20 cellular contexts compared by ENCODE assay signal in genomic region chr5:172785429-172786088, GRCh38. TPM values are rescaled to one million over a fixed set of nuclear protein-coding genes. Genes with fewer than 3 reads are reported as not detected.
DNase-seq lines count a peak whose midpoint lies in the region; ATAC-seq lines count a peak whose summit lies in the region.
"Had no signal": no experiment of that assay in that cellular context is flagged by ENCODE, and none has a peak within 500 bp of the region (broad histone marks: within the 10 kb centered on the region; RNA-seq: fewer than 3 reads in every experiment).

No MANE protein-coding gene starts in this region.

- no peaks in the 10 kb centered on the region for H3K4me1 Mint-ChIP-seq in central memory CD8-positive, alpha-beta T cell
- H3K4me1 Mint-ChIP-seq: IgD-negative memory B cell had no signal

- no peak overlapping the region for H3K4me3 Mint-ChIP-seq in central memory CD8-positive, alpha-beta T cell
- H3K4me3 Mint-ChIP-seq: CD8-positive, alpha-beta memory T cell had no signal

- H3K27me3 Mint-ChIP-seq in central memory CD8-positive, alpha-beta T cell: no peaks in the 10 kb centered on the region
- H3K27me3 Mint-ChIP-seq: CD8-positive, alpha-beta memory T cell had no signal

- no peak for ATAC-seq in central memory CD8-positive, alpha-beta T cell (replicated peaks; ENCODE audit: extremely low read depth, poor library complexity, severe bottlenecking)
- no peak for ATAC-seq in HG02973 (IDR thresholded peaks at IDR 0.05; ENCODE audit: unreplicated experiment)

- peaks cover 4% of the 10 kb centered on the region for H3K36me3 Mint-ChIP-seq in central memory CD8-positive, alpha-beta T cell (ENCODE audit: insufficient read depth)
- H3K36me3 Mint-ChIP-seq: CD8-positive, alpha-beta memory T cell had no signal

- no peaks in the 10 kb centered on the region for H3K9me3 Mint-ChIP-seq in central memory CD8-positive, alpha-beta T cell
- H3K9me3 Mint-ChIP-seq: CD8-positive, alpha-beta memory T cell; IgD-negative memory B cell had no signal

- DNase-seq in activated effector memory CD4-positive, alpha-beta T cell treated with anti-CD3 and anti-CD28 coated beads, Interleukin-2, amount 50 U/mL, for 16 hours: peak; percentile 36
- no peak for DNase-seq in activated effector memory CD4-positive, alpha-beta T cell treated with Interleukin-2 at 50 U/mL for 16 hours
- DNase-seq in central memory CD8-positive, alpha-beta T cell (ENCODE audit: low spot score in 2 of 2): no peak
- DNase-seq in mesenteric fat pad (ENCODE audit: low spot score): peak; percentile 30
- no peak for DNase-seq in NCI-H446 treated with DMSO at 0.1 percent for 48 hours (lab: John Stamatoyannopoulos, UW)
- DNase-seq in NCI-H2227 treated with DMSO at 0.1 percent for 48 hours (lab: John Stamatoyannopoulos, UW): no peak
- no peak for DNase-seq in NCI-H526 treated with DMSO at 0.1 percent for 48 hours (lab: John Stamatoyannopoulos, UW)
- DNase-seq: AML-193; Calu3; CD8-positive, alpha-beta memory T cell; DMS153; H7; Karpas-422; MV-4-11; NCI-H187; NCI-H510A; NCI-H774; SJCRH30 had no signal

- H3K27ac Mint-ChIP-seq in central memory CD8-positive, alpha-beta T cell (ENCODE audit: low read depth): peak overlapping the region; percentile 63
- H3K27ac Mint-ChIP-seq: IgD-negative memory B cell had no signal

RNA-seq across cellular contexts. Expression of gene DUSP1, which starts 14.6 kb away (rescaled TPM):
- total RNA-seq in mesenteric fat pad: 1,666 TPM

RNA-seq across cellular contexts. Expression of gene ERGIC1, which starts 48.5 kb away (rescaled TPM):
- total RNA-seq in mesenteric fat pad: 201 TPM

Comparison
In these comparisons a context has a peak if more than half of its experiments do, and no peak if none do; other contexts are left out.
1. DNase-seq: peak in activated effector memory CD4-positive, alpha-beta T cell treated with anti-CD3 and anti-CD28 coated beads, Interleukin-2, amount 50 U/mL, for 16 hours (single experiment) and mesenteric fat pad (single experiment); none in activated effector memory CD4-positive, alpha-beta T cell treated with Interleukin-2 at 50 U/mL for 16 hours (single experiment), central memory CD8-positive, alpha-beta T cell (0 of 2), NCI-H446 treated with DMSO at 0.1 percent for 48 hours (single experiment), NCI-H2227 treated with DMSO at 0.1 percent for 48 hours (single experiment) and NCI-H526 treated with DMSO at 0.1 percent for 48 hours (single experiment).